Comparison of ENCODE assay signal across 8 cellular contexts in the genomic region with DNA sequence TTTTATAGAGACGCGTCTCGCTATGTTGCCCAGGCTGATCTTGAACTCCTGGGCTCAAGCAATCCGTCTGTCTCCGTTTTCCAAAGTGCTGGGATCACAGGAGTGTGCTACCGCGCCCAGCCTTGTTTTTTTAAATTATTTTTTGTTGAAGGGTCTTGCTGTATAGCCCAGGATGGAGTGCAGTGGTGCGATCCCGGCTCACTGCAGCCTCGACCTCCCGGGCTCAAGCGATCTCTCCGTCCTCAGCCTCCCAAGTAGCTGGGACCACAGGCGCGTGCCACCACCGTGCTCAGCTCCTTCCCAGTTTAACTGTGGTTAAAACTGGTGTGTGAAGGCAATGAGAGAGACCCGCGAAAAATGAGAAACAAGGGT. TPM values are rescaled to one million over a fixed set of nuclear protein-coding genes. Genes with fewer than 3 reads are reported as not detected.
A peak's percentile ranks its signal among the peaks of the same experiment; 100 is the strongest.
DNase-seq lines count a peak whose midpoint lies in the region; ATAC-seq and TF ChIP-seq lines count a peak whose summit lies in the region.

No MANE protein-coding gene starts in this region.

- no peaks in the 10 kb centered on the region for H3K36me3 ChIP-seq in SK-N-MC (ENCODE audit: insufficient read depth, low read length)
- no peaks in the 10 kb centered on the region for H3K36me3 ChIP-seq in sigmoid colon

- no peak for TF ChIP-seq EP300 in sigmoid colon (IDR thresholded peaks at IDR 0.05)

- H3K27ac ChIP-seq in SK-N-MC (peak overlapping the region; percentile 91), sigmoid colon (peak overlapping the region; percentile 97 to 99 (median 98))

- 64 to 67% methylated on average over 18 of the region's 18 CpGs for WGBS in sigmoid colon, 2 donors

- ATAC-seq in GM18511 (IDR thresholded peaks at IDR 0.05; ENCODE audit: unreplicated experiment): peak; percentile 12
- no peak for ATAC-seq in HG03342 (IDR thresholded peaks at IDR 0.05; ENCODE audit: unreplicated experiment)

- TF ChIP-seq CTCF in fibroblast of pulmonary artery (IDR thresholded peaks at IDR 0.05; ENCODE audit: low read length, missing control alignments) (no peak), sigmoid colon (IDR thresholded peaks at IDR 0.05) (no peak)

- TF ChIP-seq POLR2A in sigmoid colon (IDR thresholded peaks at IDR 0.05): no peak

- peak overlapping the region; percentile 62; the same call in 1 of the 2 replicates for H3K4me3 ChIP-seq in SK-N-MC
- H3K4me3 ChIP-seq in fibroblast of pulmonary artery (replicated peaks; ENCODE audit: low read depth, low read length): peak overlapping the region; percentile 45
- peak overlapping the region; percentile 19 to 68 (median 62) for H3K4me3 ChIP-seq in sigmoid colon

- intact Hi-C loops in sigmoid colon (cut with DNase I): loop anchor here (2.0 kb wide), 1 partner anchor 17 kb away; a partner anchor contains a TSS

- H3K27me3 ChIP-seq in sigmoid colon: no peaks in the 10 kb centered on the region

- no peak overlapping the region for H3K9ac ChIP-seq in SK-N-MC (ENCODE audit: insufficient read length)

- H3K9me3 ChIP-seq in SK-N-MC (ENCODE audit: low read depth, low read length) (no peaks in the 10 kb centered on the region), sigmoid colon (no peaks in the 10 kb centered on the region)

- H3K4me1 ChIP-seq in sigmoid colon: peaks cover 0 to 19% (median 11%) of the 10 kb centered on the region in 4 donors

- no peak for DNase-seq in SK-N-MC (ENCODE audit: low read depth, low spot score)
- DNase-seq in fibroblast of pulmonary artery (ENCODE audit: low read depth): no peak
- DNase-seq in sigmoid colon: no peak
- DNase-seq in stimulated activated CD8-positive, alpha-beta memory T cell treated with anti-CD3 and anti-CD28 coated beads, Interleukin-4, amount 100 ng/mL, for 48 hours: no peak
- no peak for DNase-seq in H4 (ENCODE audit: low spot score)
- DNase-seq in NCI-H187 (lab: John Stamatoyannopoulos, UW): no peak

RNA-seq across cellular contexts. Expression of a gene that starts 11.0 kb away (rescaled TPM):
- 100 to 1,000 TPM; 101 to 185 (median 150) TPM for total RNA-seq in sigmoid colon
- 100 to 1,000 TPM; 117 to 194 (median 134) TPM for polyA plus RNA-seq in sigmoid colon
- 238 and 256 TPM in 2 replicates for total RNA-seq in H4 (2014; rRNA removed; shearing (Covaris generic))

RNA-seq across cellular contexts. Expression of a gene that starts 16.9 kb away (rescaled TPM):
- total RNA-seq in sigmoid colon: 10 to 100 TPM in 3 of 4 donors, 1 to 10 TPM in 1; 6.1 to 21.6 (median 13.3) TPM
- polyA plus RNA-seq in sigmoid colon: 1 to 10 TPM; 5.3 to 6.6 (median 6.5) TPM
- 0.66 and 1.4 TPM in 2 replicates for total RNA-seq in H4 (2014; rRNA removed; shearing (Covaris generic))

RNA-seq across cellular contexts. Expression of a gene that starts 48.5 kb away (rescaled TPM):
- total RNA-seq in sigmoid colon: not detected
- polyA plus RNA-seq in sigmoid colon: not detected
- not detected in 2 replicates for total RNA-seq in H4 (2014; rRNA removed; shearing (Covaris generic))
